ENCODE assay signal across 8 cellular contexts in the genomic region with DNA sequence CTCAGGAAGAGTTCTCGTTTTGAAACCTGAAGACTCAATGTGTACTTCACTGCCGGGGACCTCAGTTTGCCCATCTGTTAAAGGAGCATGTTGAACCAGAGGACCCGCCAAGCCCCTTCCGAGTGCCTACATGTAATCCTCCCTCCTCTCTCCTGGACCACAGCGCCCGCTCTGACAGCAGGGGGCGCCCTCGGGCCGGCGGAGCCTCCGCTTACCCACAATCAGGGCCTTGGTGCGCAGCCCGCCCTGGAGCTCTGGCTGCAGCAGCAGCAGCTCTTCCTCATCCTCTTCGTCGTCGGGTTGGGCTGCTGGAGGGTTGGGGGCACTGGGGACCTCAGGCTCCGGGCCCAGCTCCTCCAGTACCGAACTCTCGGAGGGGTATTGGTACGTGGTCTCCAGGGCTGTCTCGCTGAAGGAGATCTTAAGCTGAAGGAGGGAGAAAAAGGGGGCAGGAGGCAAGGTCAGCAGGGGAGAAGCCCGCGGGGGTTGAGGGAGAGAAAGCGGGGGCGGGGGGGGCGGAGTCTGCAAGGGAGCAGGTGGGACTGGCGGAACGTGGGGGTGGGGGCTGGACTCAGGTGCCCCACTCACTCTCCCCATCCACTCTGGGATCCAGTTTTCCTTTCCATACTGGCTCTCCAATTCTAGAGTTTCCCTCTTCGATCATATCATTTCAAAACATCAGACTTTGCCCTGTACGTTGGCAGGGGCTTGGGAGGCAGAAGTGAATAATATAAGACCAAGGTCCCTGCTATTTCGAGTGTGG. TPM values are rescaled to one million over a fixed set of nuclear protein-coding genes. Genes with fewer than 3 reads are reported as not detected.
DNase-seq lines count a peak whose midpoint lies in the region; ATAC-seq and FAIRE-seq lines count a peak whose summit lies in the region.

No MANE protein-coding gene starts in this region.

- H3K4me1 Mint-ChIP-seq in T-helper 17 cell: peaks cover 41% of the 10 kb centered on the region

- FAIRE-seq in urothelium cell line (lab: Jason Lieb, UNC): no peak

- peaks cover 29% of the 10 kb centered on the region for H3K36me3 ChIP-seq in ACC112 (ENCODE audit: insufficient read depth, low read length)
- peaks cover 22% of the 10 kb centered on the region for H3K36me3 ChIP-seq in rectal smooth muscle tissue (ENCODE audit: control insufficient read depth, insufficient read depth, low read length)

- H3K4me1 ChIP-seq in ACC112 (ENCODE audit: control insufficient read depth, insufficient read depth, low read length, unreplicated experiment) (peaks cover 9% of the 10 kb centered on the region), rectal smooth muscle tissue (ENCODE audit: control insufficient read depth, insufficient read depth, low read length) (peaks cover 31% of the 10 kb centered on the region)

- ATAC-seq in GM18861 (IDR thresholded peaks at IDR 0.05; ENCODE audit: unreplicated experiment) (peak; percentile 45), T-helper 17 cell (peak; percentile 46), left ventricle myocardium superior (peak; percentile 78)

- H3K27ac ChIP-seq in ACC112 (ENCODE audit: low read depth, low read length) (peak overlapping the region; percentile 6; the same call in 1 of the 2 replicates), rectal smooth muscle tissue (ENCODE audit: low read depth, low read length) (peak overlapping the region; percentile 77)

- H3K79me2 ChIP-seq in ACC112 (ENCODE audit: control insufficient read depth, insufficient read depth, low read length, unreplicated experiment): peaks cover 61% of the 10 kb centered on the region

- H3K27ac Mint-ChIP-seq in T-helper 17 cell: peak overlapping the region; percentile 97

- no peaks in the 10 kb centered on the region for H3K9me3 ChIP-seq in T-helper 17 cell (ENCODE audit: control insufficient read depth, low read length, poor library complexity, severe bottlenecking)

- peak overlapping the region; percentile 100 for H3K4me3 Mint-ChIP-seq in T-helper 17 cell

- no peak overlapping the region for H2AFZ ChIP-seq in ACC112 (ENCODE audit: low read length, unreplicated experiment)

- H3K27me3 Mint-ChIP-seq in T-helper 17 cell: no peaks in the 10 kb centered on the region

- DNase-seq in NAMALWA (ENCODE audit: low spot score): peak; percentile 93
- peak; percentile 85 to 97 (median 90) for DNase-seq in T-helper 17 cell
- DNase-seq in amygdala (lab: John Stamatoyannopoulos, UW): peak in 53 of 56 donors; percentile 6 to 92 (median 64)
- peak; percentile 93 for DNase-seq in left ventricle myocardium superior
- peak; percentile 74 for DNase-seq in urothelium cell line (ENCODE audit: low spot score)

- peak overlapping the region; percentile 96 for H3K4me3 ChIP-seq in ACC112 (ENCODE audit: low read depth, low read length)
- H3K4me3 ChIP-seq in rectal smooth muscle tissue (ENCODE audit: low read length): peak overlapping the region; percentile 54

- intact Hi-C loops in left ventricle myocardium superior (cut with micrococcal nuclease): loop anchor here (2.0 kb wide), 1 partner anchor 44 kb away; no protein-coding TSS in a partner anchor

- H3K27me3 ChIP-seq in ACC112 (ENCODE audit: insufficient read depth, low read length) (no peaks in the 10 kb centered on the region), rectal smooth muscle tissue (ENCODE audit: control insufficient read depth, insufficient read depth, low read length) (no peaks in the 10 kb centered on the region)

- no peak overlapping the region for H3K9ac ChIP-seq in rectal smooth muscle tissue (ENCODE audit: low read length)

- H3K36me3 Mint-ChIP-seq in T-helper 17 cell (ENCODE audit: low read depth): peaks cover 24% of the 10 kb centered on the region

RNA-seq across cellular contexts. Expression of gene DHX16, which starts 6.3 kb away (rescaled TPM):
- total RNA-seq in T-helper 17 cell (10 to 100 TPM; 23.5 to 25.6 TPM), left ventricle myocardium superior (20.2 TPM)

RNA-seq across cellular contexts. Expression of gene PPP1R18, which starts 7.3 kb away (rescaled TPM):
- 100 to 1,000 TPM in 1 of 2 donors, 10 to 100 TPM in 1; 99.5 to 117 TPM for total RNA-seq in T-helper 17 cell
- 15.0 TPM for total RNA-seq in left ventricle myocardium superior

RNA-seq across cellular contexts. Expression of gene NRM, which starts 11.6 kb away (rescaled TPM):
- 1 to 10 TPM; 4.7 to 5.6 TPM for total RNA-seq in T-helper 17 cell
- 4.6 TPM for total RNA-seq in left ventricle myocardium superior

RNA-seq across cellular contexts. Expression of gene C6orf136, which starts 32.2 kb away (rescaled TPM):
- total RNA-seq in T-helper 17 cell: 10 to 100 TPM; 32.6 to 37.0 TPM
- 54.9 TPM for total RNA-seq in left ventricle myocardium superior

RNA-seq across cellular contexts. Expression of gene MDC1, which starts 37.9 kb away (rescaled TPM):
- total RNA-seq in T-helper 17 cell (10 to 100 TPM; 37.4 to 46.5 TPM), left ventricle myocardium superior (13.2 TPM)

Comparison
In these comparisons a context has a peak if more than half of its experiments do, and no peak if none do; other contexts are left out.
1. Peak in every context shown above with its lines: DNase-seq, ATAC-seq, H3K4me3 ChIP-seq and H3K27ac ChIP-seq.